Comparison of ENCODE assay signal across 26 cellular contexts in genomic region chr5:122384612-122385180, GRCh38.
"Had no signal": no experiment of that assay in that cellular context is flagged by ENCODE, and none has a peak within 500 bp of the region (broad histone marks: within the 10 kb centered on the region; RNA-seq: fewer than 3 reads in every experiment).

No MANE protein-coding gene starts in this region.

- H3K27me3 ChIP-seq: body of pancreas, cardiac muscle cell, dorsolateral prefrontal cortex, heart right ventricle, left lung, pancreas had no signal

- H3K4me3 ChIP-seq: adrenal gland, body of pancreas, cardiac muscle cell, coronary artery, dorsolateral prefrontal cortex, heart right ventricle, left lung, lung, pancreas, prostate gland, skin epidermis had no signal

- DNase-seq: activated CD4-positive, alpha-beta memory T cell treated with anti-CD3 and anti-CD28 coated beads, Interleukin-2, amount 10 ng/mL, durations not matched to agents 7 days and 5 days; activated CD4-positive, alpha-beta T cell treated with anti-CD3 and anti-CD28 coated beads, Interleukin-2, amount 10 ng/mL, durations not matched to agents 7 days and 5 days; activated T-cell treated with anti-CD3 and anti-CD28 coated beads, Interleukin-2, amount 50 U/mL, for 4 hours; adrenal gland; aorta; body of pancreas; dorsolateral prefrontal cortex; effector memory CD4-positive, alpha-beta T cell; heart right ventricle; kidney glomerular epithelial cell; left lung; naive B cell; pancreas; SK-N-SH; stimulated activated CD4-positive, alpha-beta T cell treated with anti-CD3 and anti-CD28 coated beads, Interleukin-12 subunit alpha, Interleukin-12 subunit beta, amount 100 ng/mL, for 4 hours; stimulated activated CD4-positive, alpha-beta T cell treated with anti-CD3 and anti-CD28 coated beads, Interleukin-4, amount 100 ng/mL, for 1 hour; stimulated activated naive CD8-positive, alpha-beta T cell treated with anti-CD3 and anti-CD28 coated beads, Interleukin-15, Interleukin-2, amounts not matched to agents 100 U/mL and 50 U/mL, for 24 hours; SW 1271; T-helper 9 cell had no signal

- FAIRE-seq: pancreas, TTC549 had no signal

- H3K27ac ChIP-seq: adrenal gland, body of pancreas, cardiac muscle cell, coronary artery, dorsolateral prefrontal cortex, heart right ventricle, left lung, pancreas, prostate gland, skin epidermis, VCaP had no signal

- H3K9ac ChIP-seq: SK-N-SH had no signal

- H3K36me3 ChIP-seq: adrenal gland, cardiac muscle cell, heart right ventricle, left lung, pancreas, prostate gland had no signal

- H3K9me3 ChIP-seq: adrenal gland, body of pancreas, left lung, pancreas, prostate gland, SK-N-SH had no signal

- H3K4me1 ChIP-seq: adrenal gland, body of pancreas, left lung, pancreas, prostate gland had no signal

- ATAC-seq: activated T-cell treated with anti-CD3 and anti-CD28 coated beads, Interleukin-2, amount 50 U/mL, for 4 hours; body of pancreas; left lung; pancreas; stimulated activated naive CD8-positive, alpha-beta T cell treated with anti-CD3 and anti-CD28 coated beads, Interleukin-15, Interleukin-2, amounts not matched to agents 100 U/mL and 50 U/mL, for 24 hours had no signal

- H3K4me2 ChIP-seq: SK-N-SH had no signal
